In genomic region chrY:24622472-24622871, GRCh38 we compare ENCODE assay signal across 13 cellular contexts. TPM values are rescaled to one million over a fixed set of nuclear protein-coding genes. Genes with fewer than 3 reads are reported as not detected.
"Had no signal": no experiment of that assay in that cellular context is flagged by ENCODE, and none has a peak within 500 bp of the region (broad histone marks: within the 10 kb centered on the region; RNA-seq: fewer than 3 reads in every experiment).

No MANE protein-coding gene starts in this region.

RNA-seq across cellular contexts. Expression of gene BPY2B, which starts 4.7 kb away (rescaled TPM):
- total RNA-seq: stomach, subcutaneous adipose tissue, temporal lobe, thoracic aorta, thyroid gland, tibial nerve, transverse colon, upper lobe of left lung, upper lobe of right lung, ureter, urinary bladder, uterus, vagina had no signal
